In the genomic region with DNA sequence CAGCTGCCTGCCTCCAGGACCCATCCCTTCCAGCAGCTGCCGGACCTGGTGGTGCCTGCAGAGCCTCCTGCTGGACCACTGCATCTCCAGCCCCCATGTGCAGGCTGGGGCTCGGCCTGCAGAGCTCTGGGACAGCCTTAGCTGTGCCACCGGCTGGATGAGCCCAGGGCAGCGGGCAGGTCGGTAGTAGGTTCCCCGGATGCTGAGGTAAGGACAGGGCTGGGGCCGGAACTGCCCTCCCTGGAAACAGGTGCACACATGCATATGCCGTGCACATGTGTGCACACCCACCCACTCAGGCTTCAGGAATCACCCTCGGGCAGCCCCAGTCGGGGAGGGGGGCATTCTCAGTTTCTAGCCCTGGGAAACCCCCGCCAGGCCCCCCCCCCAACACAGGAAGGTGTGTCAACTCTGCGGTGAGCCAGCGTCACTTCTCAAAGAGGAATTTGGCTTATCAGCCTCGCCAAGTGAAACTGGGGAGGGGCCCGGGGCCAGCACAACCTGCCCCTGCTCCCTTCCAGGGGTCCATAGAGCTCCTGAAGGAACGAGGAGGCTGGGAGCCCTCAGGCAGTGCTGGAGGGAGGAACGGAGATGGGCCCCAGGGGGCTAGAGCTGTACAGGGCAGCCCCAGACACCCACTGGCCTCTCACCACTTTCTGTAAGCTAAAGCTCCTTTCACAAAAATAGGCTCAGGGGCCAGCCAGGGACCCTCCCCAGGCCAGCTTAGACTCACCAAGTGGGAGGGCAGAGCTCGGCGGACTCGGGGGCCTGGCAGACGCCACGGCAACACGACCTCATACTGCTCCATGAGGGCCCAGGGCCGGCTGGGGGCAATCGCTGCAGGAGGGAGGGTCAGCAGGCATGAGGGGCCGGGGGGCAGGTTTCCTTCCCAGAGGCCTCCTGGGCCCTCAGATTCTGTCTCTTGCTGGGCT, we compare ENCODE assay signal across 8 cellular contexts. TPM values are rescaled to one million over a fixed set of nuclear protein-coding genes. Genes with fewer than 3 reads are reported as not detected.
DNase-seq lines count a peak whose midpoint lies in the region; ATAC-seq and TF ChIP-seq lines count a peak whose summit lies in the region.

No MANE protein-coding gene starts in this region.

- peaks cover 6 to 9% of the 10 kb centered on the region in 2 donors for H3K36me3 ChIP-seq in thyroid gland

- peak overlapping the region; percentile 6 for H3K27ac Mint-ChIP-seq in activated naive CD4-positive, alpha-beta T cell treated with anti-CD3 and anti-CD28 coated beads, Interleukin-2, amount 50 U/mL, for 24 hours

- H3K27me3 ChIP-seq in thyroid gland, result no peaks in the 10 kb centered on the region

- no peaks in the 10 kb centered on the region for H3K9me3 ChIP-seq in thyroid gland

- 52 to 100% methylated on average over 1 to 10 of the region's 26 CpGs for WGBS in thyroid gland, 2 donors

- no peaks in the 10 kb centered on the region for H3K27me3 Mint-ChIP-seq in activated naive CD4-positive, alpha-beta T cell treated with anti-CD3 and anti-CD28 coated beads, Interleukin-2, amount 50 U/mL, for 24 hours

- no peaks in the 10 kb centered on the region for H3K36me3 Mint-ChIP-seq in activated naive CD4-positive, alpha-beta T cell treated with anti-CD3 and anti-CD28 coated beads, Interleukin-2, amount 50 U/mL, for 24 hours

- TF ChIP-seq CTCF in omental fat pad (IDR thresholded peaks at IDR 0.05) (no peak), thyroid gland (IDR thresholded peaks at IDR 0.05) (no peak)

- peak overlapping the region; percentile 86 for H3K4me3 Mint-ChIP-seq in activated naive CD4-positive, alpha-beta T cell treated with anti-CD3 and anti-CD28 coated beads, Interleukin-2, amount 50 U/mL, for 24 hours

- ATAC-seq in GM18909 (IDR thresholded peaks at IDR 0.05; ENCODE audit: poor library complexity, unreplicated experiment) (peak; percentile 53), HG02981 (IDR thresholded peaks at IDR 0.05; ENCODE audit: unreplicated experiment) (peak; percentile 45), omental fat pad (ENCODE audit: low FRiP score) (no peak)

- intact Hi-C loops in thyroid gland (cut with DNase I), result no loop called here

- peaks cover 27% of the 10 kb centered on the region for H3K4me1 Mint-ChIP-seq in activated naive CD4-positive, alpha-beta T cell treated with anti-CD3 and anti-CD28 coated beads, Interleukin-2, amount 50 U/mL, for 24 hours

- TF ChIP-seq POLR2A in thyroid gland (IDR thresholded peaks at IDR 0.05), result no peak

- DNase-seq in SKM-1 treated with dmso at 0.1 percent for 144 hours (lab: John Stamatoyannopoulos, UW; ENCODE audit: unreplicated experiment), result peak; percentile 45
- peak; percentile 54 to 76 for DNase-seq in stimulated activated CD4-positive, alpha-beta T cell treated with anti-CD3 and anti-CD28 coated beads, Interleukin-15, amount 100 ng/mL, for 1 hour (ENCODE audit: low read depth in 1 of 2, low spot score in 1 of 2)
- no peak for DNase-seq in NCI-H128 (lab: John Stamatoyannopoulos, UW; ENCODE audit: unreplicated experiment)
- DNase-seq in omental fat pad (ENCODE audit: low spot score), result no peak
- no peak for DNase-seq in thyroid gland

- peaks cover 6 to 12% of the 10 kb centered on the region in 2 donors for H3K4me1 ChIP-seq in thyroid gland

- H3K27ac ChIP-seq in thyroid gland, result no peak overlapping the region

- no peaks in the 10 kb centered on the region for H3K9me3 Mint-ChIP-seq in activated naive CD4-positive, alpha-beta T cell treated with anti-CD3 and anti-CD28 coated beads, Interleukin-2, amount 50 U/mL, for 24 hours

- H3K4me3 ChIP-seq in thyroid gland (replicated peaks in 1 of 3), result no peak overlapping the region

RNA-seq across cellular contexts. Expression of gene ADAM8, which starts 1.7 kb away (rescaled TPM):
- total RNA-seq in omental fat pad (10 to 100 TPM in 2 of 4 donors, 1 to 10 TPM in 2; 3.9 to 53.9 (median 8.4) TPM), thyroid gland (1 to 10 TPM; 1.6 to 9.8 (median 2.6) TPM)

RNA-seq across cellular contexts. Expression of gene TUBGCP2, which starts 33.7 kb away (rescaled TPM):
- total RNA-seq in omental fat pad (10 to 100 TPM; 29.0 to 44.5 (median 36.3) TPM), thyroid gland (10 to 100 TPM; 56.5 to 73.3 (median 62.9) TPM)

RNA-seq across cellular contexts. Expression of gene ZNF511, which starts 33.7 kb away (rescaled TPM):
- total RNA-seq in omental fat pad (10 to 100 TPM; 19.3 to 40.2 (median 23.3) TPM), thyroid gland (10 to 100 TPM; 22.0 to 53.6 (median 26.2) TPM)

RNA-seq across cellular contexts. Expression of gene VENTX, which starts 37.4 kb away (rescaled TPM):
- total RNA-seq in omental fat pad (1 to 10 TPM in 2 of 4 donors, under 1 TPM in 2; 0.32 to 6.0 (median 2.4) TPM), thyroid gland (1 to 10 TPM in 1 of 4 donors, under 1 TPM in 2, not detected in 1; 0.40 to 1.3 (median 0.63) TPM)

RNA-seq across cellular contexts. Expression of gene UTF1, which starts 45.0 kb away (rescaled TPM):
- not detected for total RNA-seq in omental fat pad
- total RNA-seq in thyroid gland, result not detected

Comparison
In these comparisons a context has a peak if more than half of its experiments do, and no peak if none do; other contexts are left out.
1. DNase-seq: peak in SKM-1 treated with dmso at 0.1 percent for 144 hours (single experiment) and stimulated activated CD4-positive, alpha-beta T cell treated with anti-CD3 and anti-CD28 coated beads, Interleukin-15, amount 100 ng/mL, for 1 hour (2 of 2); none in NCI-H128 (single experiment), omental fat pad (single experiment) and thyroid gland (0 of 2).